9 cellular contexts compared by ENCODE assay signal in the genomic region with DNA sequence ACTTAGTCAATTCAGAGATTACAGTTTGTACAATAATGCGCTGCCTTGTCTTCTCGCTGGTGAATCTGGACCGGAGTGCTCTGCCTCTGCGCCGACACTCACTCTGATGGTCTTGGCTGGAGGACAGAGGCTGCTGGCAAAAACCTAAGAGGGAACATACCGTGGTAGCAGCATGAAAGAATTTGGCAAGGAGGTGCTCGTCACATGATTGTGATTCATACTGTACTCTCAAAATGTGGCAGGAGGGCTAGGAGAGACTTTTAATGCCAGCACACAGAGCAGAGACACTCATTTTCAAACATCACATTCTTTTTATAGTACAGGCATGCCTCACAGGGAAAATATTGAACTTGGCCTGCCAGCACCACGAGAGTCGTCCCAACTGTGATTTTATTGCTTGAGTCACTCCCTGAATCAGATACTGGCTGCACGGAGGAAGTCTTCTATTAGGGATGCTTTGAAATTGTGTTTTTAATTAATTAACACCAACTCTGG.
DNase-seq lines count a peak whose midpoint lies in the region; ATAC-seq and TF ChIP-seq lines count a peak whose summit lies in the region.
"Had no signal": no experiment of that assay in that cellular context is flagged by ENCODE, and none has a peak within 500 bp of the region (broad histone marks: within the 10 kb centered on the region; RNA-seq: fewer than 3 reads in every experiment).

No MANE protein-coding gene starts in this region.

- ATAC-seq in left colon, result peak; percentile 49

- H3K36me3 ChIP-seq in thyroid gland, result no peaks in the 10 kb centered on the region

- no peaks in the 10 kb centered on the region for H3K27me3 ChIP-seq in thyroid gland

- intact Hi-C loops in left colon (cut with DNase I, micrococcal nuclease) (no loop called here), thyroid gland (cut with DNase I) (no loop called here)

- no peaks in the 10 kb centered on the region for H3K9me3 ChIP-seq in thyroid gland

- no peak for TF ChIP-seq POLR2A in thyroid gland (IDR thresholded peaks at IDR 0.05)

- DNase-seq in HS-27A (ENCODE audit: low read depth) (peak; percentile 94), brain pericyte (ENCODE audit: low read depth, low spot score) (peak; percentile 94), left colon (peak; percentile 33 to 65), thyroid gland (peak; percentile 79 to 86), NCI-H748 treated with DMSO at 0.1 percent for 48 hours (lab: John Stamatoyannopoulos, UW) (no peak), iPS-NIHi7 (ENCODE audit: extremely low spot score) (no peak), GM10266 (ENCODE audit: extremely low spot score) (no peak)
- no peak for DNase-seq in effector CD4-positive, alpha-beta T cell
- DNase-seq: activated naive CD8-positive, alpha-beta T cell treated with anti-CD3 and anti-CD28 coated beads, Interleukin-2, amount 10 ng/mL, durations not matched to agents 7 days and 5 days had no signal

- H3K4me1 ChIP-seq in thyroid gland, result peaks cover 5 to 16% of the 10 kb centered on the region in 2 donors

- TF ChIP-seq CTCF in thyroid gland (IDR thresholded peaks at IDR 0.05) (no peak), GM10266 (IDR thresholded peaks at IDR 0.05; ENCODE audit: control insufficient read depth, insufficient read depth, low read depth, missing control alignments) (no peak)

- peak overlapping the region in 2 of 3 donors; percentile 16 to 53 for H3K27ac ChIP-seq in thyroid gland

- 4 to 5% methylated on average over 10 of the region's 10 CpGs for WGBS in thyroid gland, 2 donors

- no peak overlapping the region for H3K4me3 ChIP-seq in thyroid gland (replicated peaks in 1 of 3)

Comparison
In these comparisons a context has a peak if more than half of its experiments do, and no peak if none do; other contexts are left out.
1. DNase-seq: peak in HS-27A (single experiment), brain pericyte (single experiment), left colon (2 of 2) and thyroid gland (2 of 2); none in effector CD4-positive, alpha-beta T cell (single experiment), NCI-H748 treated with DMSO at 0.1 percent for 48 hours (single experiment), iPS-NIHi7 (single experiment) and GM10266 (single experiment).